ENCODE assay signal across 19 cellular contexts in the genomic region with DNA sequence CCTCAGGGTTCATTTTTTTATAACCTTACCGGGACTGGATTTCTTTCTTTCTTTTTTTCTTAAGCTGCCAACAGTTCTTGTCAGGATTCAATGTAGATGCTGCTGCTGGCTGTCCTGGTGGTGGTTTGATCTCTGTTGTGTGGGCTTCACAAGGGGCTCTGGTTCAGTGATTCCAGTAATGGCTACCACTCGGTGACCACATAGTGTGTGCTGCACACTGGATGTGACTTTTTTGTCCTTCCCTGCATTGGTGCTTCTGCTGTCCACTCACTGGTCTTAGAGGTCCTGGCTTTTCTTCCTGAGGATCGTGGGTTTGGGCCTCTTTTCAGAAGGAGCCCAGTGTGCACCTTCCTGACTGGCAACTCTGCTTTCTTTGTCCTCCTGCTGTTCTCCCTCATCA. TPM values are rescaled to one million over a fixed set of nuclear protein-coding genes. Genes with fewer than 3 reads are reported as not detected.
"Had no signal": no experiment of that assay in that cellular context is flagged by ENCODE, and none has a peak within 500 bp of the region (broad histone marks: within the 10 kb centered on the region; RNA-seq: fewer than 3 reads in every experiment).

No MANE protein-coding gene starts in this region.

- H3K27me3 ChIP-seq: right lobe of liver, tibial nerve, upper lobe of right lung, uterus had no signal

- H3K4me1 ChIP-seq: right lobe of liver, tibial nerve, upper lobe of right lung, uterus had no signal

- H3K9me3 Mint-ChIP-seq: stimulated activated naive CD8-positive, alpha-beta T cell treated with anti-CD3 and anti-CD28 coated beads, Interleukin-15, Interleukin-2, amounts not matched to agents 100 ng/mL and 50 ng/mL, for 24 hours had no signal

- H3K36me3 Mint-ChIP-seq: memory B cell, natural killer cell had no signal

- H3K4me3 Mint-ChIP-seq: effector memory CD8-positive, alpha-beta T cell; memory B cell; natural killer cell; stimulated activated naive B cell treated with anti-CD40 and anti-IgM and Interleukin-4, amounts not matched to agents 10 μg/mL and 1 μg/mL and 100 μg/mL, for 72 hours; stimulated activated naive CD8-positive, alpha-beta T cell treated with anti-CD3 and anti-CD28 coated beads, Interleukin-15, Interleukin-2, amounts not matched to agents 100 ng/mL and 50 ng/mL, for 24 hours had no signal

- H3K27ac Mint-ChIP-seq: effector memory CD8-positive, alpha-beta T cell; memory B cell; natural killer cell; stimulated activated naive B cell treated with anti-CD40 and anti-IgM and Interleukin-4, amounts not matched to agents 10 μg/mL and 1 μg/mL and 100 μg/mL, for 72 hours; stimulated activated naive CD8-positive, alpha-beta T cell treated with anti-CD3 and anti-CD28 coated beads, Interleukin-15, Interleukin-2, amounts not matched to agents 100 ng/mL and 50 ng/mL, for 24 hours had no signal

- DNase-seq: dermis blood vessel endothelial cell; effector memory CD8-positive, alpha-beta T cell; natural killer cell; nucleus accumbens; right lobe of liver; small intestine; stimulated activated CD4-positive, alpha-beta T cell treated with anti-CD3 and anti-CD28 coated beads, Interleukin-15, amount 100 ng/mL, for 24 hours; stimulated activated CD4-positive, alpha-beta T cell treated with anti-CD3 and anti-CD28 coated beads, Interleukin-2, amount 100 ng/mL, for 48 hours; stimulated activated naive B cell treated with anti-CD40 and anti-IgM and Interleukin-4, amounts not matched to agents 10 μg/mL and 1 μg/mL and 100 μg/mL, for 72 hours; upper lobe of right lung; uterus had no signal

- H3K4me3 ChIP-seq: coronary artery, lung, right lobe of liver, thoracic aorta, tibial nerve, upper lobe of right lung, uterus had no signal

- ATAC-seq: effector memory CD8-positive, alpha-beta T cell; left lobe of liver; natural killer cell; stimulated activated naive B cell treated with anti-CD40 and anti-IgM and Interleukin-4, amounts not matched to agents 10 μg/mL and 1 μg/mL and 100 μg/mL, for 72 hours; upper lobe of right lung had no signal

- H3K9me3 ChIP-seq: right lobe of liver, thoracic aorta, tibial nerve, upper lobe of right lung, uterus had no signal

- H3K36me3 ChIP-seq: right lobe of liver, thoracic aorta, tibial nerve, upper lobe of right lung, uterus had no signal

- H3K27ac ChIP-seq: coronary artery, right lobe of liver, thoracic aorta, tibial nerve, upper lobe of right lung, uterus had no signal

- H3K4me1 Mint-ChIP-seq: memory B cell; natural killer cell; stimulated activated naive B cell treated with anti-CD40 and anti-IgM and Interleukin-4, amounts not matched to agents 10 μg/mL and 1 μg/mL and 100 μg/mL, for 72 hours had no signal

RNA-seq across cellular contexts. Expression of gene KCNK1, which starts 18.5 kb away (rescaled TPM):
- total RNA-seq: osteocyte had no signal
